9 cellular contexts compared by ENCODE assay signal in the genomic region with DNA sequence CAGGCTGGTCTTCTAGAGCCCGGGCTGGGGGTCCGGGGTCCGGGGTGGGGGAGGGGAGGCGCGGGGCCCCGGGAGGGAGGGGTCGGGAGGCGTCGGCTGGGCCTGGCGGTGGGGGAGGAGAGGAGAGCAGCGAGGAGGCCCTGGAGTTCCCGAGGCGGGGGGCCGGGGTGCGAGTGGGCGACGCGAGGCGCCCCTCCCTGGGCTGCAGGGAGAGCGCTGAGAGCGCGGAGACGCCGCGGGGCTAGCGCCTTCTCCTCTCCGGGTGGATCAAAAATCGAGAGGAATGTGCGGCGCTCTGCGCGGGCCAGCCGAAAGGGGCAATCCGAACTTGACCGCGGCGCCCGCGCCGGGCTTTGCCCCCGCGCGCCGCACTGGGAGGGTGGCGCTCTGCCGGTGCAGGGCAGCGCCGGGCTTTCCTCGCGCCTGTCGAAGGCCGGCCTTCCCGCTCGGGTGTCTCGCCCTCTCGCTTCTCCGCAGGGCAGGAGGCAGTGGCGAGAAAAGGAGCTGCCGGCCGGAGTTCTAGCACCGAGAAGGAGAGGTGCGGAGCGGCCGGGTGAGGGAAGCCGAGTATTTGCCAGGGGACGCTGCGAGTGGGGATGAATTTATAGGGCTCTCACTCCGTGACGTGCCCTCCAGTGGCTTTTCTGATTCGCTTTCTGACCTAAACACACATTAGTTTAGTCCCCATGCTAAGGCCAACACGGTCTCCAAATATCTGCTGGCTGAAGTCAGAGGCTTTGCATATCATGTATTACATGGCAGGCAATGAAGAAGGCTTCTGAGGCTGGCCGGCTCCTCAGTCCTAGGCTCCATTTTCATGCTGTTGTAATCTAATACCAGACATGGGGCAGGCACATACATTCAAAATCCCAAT. TPM values are rescaled to one million over a fixed set of nuclear protein-coding genes. Genes with fewer than 3 reads are reported as not detected.
A peak's percentile ranks its signal among the peaks of the same experiment; 100 is the strongest.
DNase-seq lines count a peak whose midpoint lies in the region; ATAC-seq and TF ChIP-seq lines count a peak whose summit lies in the region.
"Had no signal": no experiment of that assay in that cellular context is flagged by ENCODE, and none has a peak within 500 bp of the region (broad histone marks: within the 10 kb centered on the region; RNA-seq: fewer than 3 reads in every experiment).

A gene with protein sequence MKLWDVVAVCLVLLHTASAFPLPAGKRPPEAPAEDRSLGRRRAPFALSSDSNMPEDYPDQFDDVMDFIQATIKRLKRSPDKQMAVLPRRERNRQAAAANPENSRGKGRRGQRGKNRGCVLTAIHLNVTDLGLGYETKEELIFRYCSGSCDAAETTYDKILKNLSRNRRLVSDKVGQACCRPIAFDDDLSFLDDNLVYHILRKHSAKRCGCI (minus strand): TSS at position 6 of the 874 bp plus-strand sequence. CDS start 5,245 bp downstream, outside the sequence.

- peaks cover 78% of the 10 kb centered on the region for H3K27me3 Mint-ChIP-seq in WTC11 (ENCODE audit: low read depth)

- peaks cover 3% of the 10 kb centered on the region for H3K27me3 ChIP-seq in AG04450 (ENCODE audit: control insufficient read depth, insufficient read depth, low read length)

- in situ Hi-C loops in GM13976 (cut with MboI; ENCODE audit: low sequenced_read_pairs, unreplicated experiment), result loop anchor here (10.0 kb wide), 1 partner anchor 355 kb away; no protein-coding TSS in a partner anchor

- H3K4me3 Mint-ChIP-seq in WTC11, result peak within 1 kb of the TSS; percentile 82

- POLR2A ChIA-PET in AG04450 (lab: Yijun Ruan, JAX), result interaction anchor here (0.7 kb wide), 1 partner anchor 27 kb away, joined by 3 read pairs; no protein-coding TSS in a partner anchor
- POLR2A ChIA-PET in WTC11 (lab: Charles Lee), result no interaction called here

- H3K9me3 Mint-ChIP-seq in WTC11, result no peaks in the 10 kb centered on the region

- no peak within 1 kb of the TSS for H3K27ac Mint-ChIP-seq in WTC11

- TF ChIP-seq CTCF in AG04450 (IDR thresholded peaks at IDR 0.05; ENCODE audit: low read depth, low read length) (peak; percentile 38), GM13976 (IDR thresholded peaks at IDR 0.05; ENCODE audit: borderline replicate concordance, control extremely low read depth, extremely low read depth, insufficient read depth, missing control alignments) (no peak), WTC11 (IDR thresholded peaks at IDR 0.05) (no peak)

- peaks cover 68% of the 10 kb centered on the region for H3K4me1 Mint-ChIP-seq in WTC11

- H3K36me3 Mint-ChIP-seq in WTC11, result no peaks in the 10 kb centered on the region

- H3K4me3 ChIP-seq in AG04450 (ENCODE audit: low read depth, low read length), result peak within 1 kb of the TSS; percentile 74

- ATAC-seq in WTC11 (peak; percentile 21), left cardiac atrium (peak; percentile 48 to 65), GM18858 (IDR thresholded peaks at IDR 0.05; ENCODE audit: unreplicated experiment) (no peak), HG03442 (IDR thresholded peaks at IDR 0.05; ENCODE audit: unreplicated experiment) (no peak), HG02840 (IDR thresholded peaks at IDR 0.05; ENCODE audit: low FRiP score, unreplicated experiment) (no peak)

- H3K9me3 ChIP-seq in AG04450 (ENCODE audit: control insufficient read depth, insufficient read depth, low read length), result no peaks in the 10 kb centered on the region; the same call in 1 of the 2 replicates

- intact Hi-C loops in left cardiac atrium (cut with DNase I), result no loop called here

- H3K27ac ChIP-seq in AG04450 (ENCODE audit: low read depth, low read length), result peak within 1 kb of the TSS; percentile 54
- H3K27ac ChIP-seq: HL-60 had no signal

- peak; percentile 67 for DNase-seq in AG04450 (ENCODE audit: low read depth, low spot score)
- DNase-seq in GM13976 (ENCODE audit: low spot score), result peak; percentile 34
- DNase-seq in WTC11 (ENCODE audit: low spot score), result peak; percentile 65
- DNase-seq in left cardiac atrium, result peak; percentile 58
- DNase-seq in putamen (ENCODE audit: low spot score), result peak; percentile 45

- CTCF ChIA-PET in AG04450 (lab: Charles Lee), result interaction anchor here (0.6 to 3.8 kb wide), 5 partner anchors 137 to 353 kb away, joined by 4 to 31 read pairs (median 9); no protein-coding TSS in a partner anchor
- CTCF ChIA-PET in WTC11 (lab: Charles Lee), result interaction anchor here (0.8 to 2.1 kb wide), 3 partner anchors 15 to 353 kb away, joined by 3 to 6 read pairs (median 5); no protein-coding TSS in a partner anchor

TF ChIP-seq in WTC11, 78 proteins besides CTCF, POLR2A, EP300 and RAD21 (continues in another document):
- TF ChIP-seq, protein P1, sequence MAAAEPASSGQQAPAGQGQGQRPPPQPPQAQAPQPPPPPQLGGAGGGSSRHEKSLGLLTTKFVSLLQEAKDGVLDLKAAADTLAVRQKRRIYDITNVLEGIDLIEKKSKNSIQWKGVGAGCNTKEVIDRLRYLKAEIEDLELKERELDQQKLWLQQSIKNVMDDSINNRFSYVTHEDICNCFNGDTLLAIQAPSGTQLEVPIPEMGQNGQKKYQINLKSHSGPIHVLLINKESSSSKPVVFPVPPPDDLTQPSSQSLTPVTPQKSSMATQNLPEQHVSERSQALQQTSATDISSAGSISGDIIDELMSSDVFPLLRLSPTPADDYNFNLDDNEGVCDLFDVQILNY (CRISPR knock-in tag; IDR thresholded peaks at IDR 0.05), result no peak
- TF ChIP-seq TEAD1 (CRISPR knock-in tag; IDR thresholded peaks at IDR 0.05), result peak; percentile 86
- TF ChIP-seq ZNF138 (CRISPR knock-in tag; conservative IDR thresholded peaks at IDR 0.05), result no peak
- TF ChIP-seq KAT7 (CRISPR knock-in tag; IDR thresholded peaks at IDR 0.05; ENCODE audit: borderline replicate concordance), result no peak
- TF ChIP-seq GTF2I (CRISPR knock-in tag; conservative IDR thresholded peaks at IDR 0.05), result no peak
- TF ChIP-seq, protein P2, sequence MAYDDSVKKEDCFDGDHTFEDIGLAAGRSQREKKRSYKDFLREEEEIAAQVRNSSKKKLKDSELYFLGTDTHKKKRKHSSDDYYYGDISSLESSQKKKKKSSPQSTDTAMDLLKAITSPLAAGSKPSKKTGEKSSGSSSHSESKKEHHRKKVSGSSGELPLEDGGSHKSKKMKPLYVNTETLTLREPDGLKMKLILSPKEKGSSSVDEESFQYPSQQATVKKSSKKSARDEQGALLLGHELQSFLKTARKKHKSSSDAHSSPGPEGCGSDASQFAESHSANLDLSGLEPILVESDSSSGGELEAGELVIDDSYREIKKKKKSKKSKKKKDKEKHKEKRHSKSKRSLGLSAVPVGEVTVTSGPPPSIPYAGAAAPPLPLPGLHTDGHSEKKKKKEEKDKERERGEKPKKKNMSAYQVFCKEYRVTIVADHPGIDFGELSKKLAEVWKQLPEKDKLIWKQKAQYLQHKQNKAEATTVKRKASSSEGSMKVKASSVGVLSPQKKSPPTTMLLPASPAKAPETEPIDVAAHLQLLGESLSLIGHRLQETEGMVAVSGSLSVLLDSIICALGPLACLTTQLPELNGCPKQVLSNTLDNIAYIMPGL (CRISPR knock-in tag; IDR thresholded peaks at IDR 0.05), result no peak; the same call in 1 of the 2 replicates
- TF ChIP-seq, protein P3, sequence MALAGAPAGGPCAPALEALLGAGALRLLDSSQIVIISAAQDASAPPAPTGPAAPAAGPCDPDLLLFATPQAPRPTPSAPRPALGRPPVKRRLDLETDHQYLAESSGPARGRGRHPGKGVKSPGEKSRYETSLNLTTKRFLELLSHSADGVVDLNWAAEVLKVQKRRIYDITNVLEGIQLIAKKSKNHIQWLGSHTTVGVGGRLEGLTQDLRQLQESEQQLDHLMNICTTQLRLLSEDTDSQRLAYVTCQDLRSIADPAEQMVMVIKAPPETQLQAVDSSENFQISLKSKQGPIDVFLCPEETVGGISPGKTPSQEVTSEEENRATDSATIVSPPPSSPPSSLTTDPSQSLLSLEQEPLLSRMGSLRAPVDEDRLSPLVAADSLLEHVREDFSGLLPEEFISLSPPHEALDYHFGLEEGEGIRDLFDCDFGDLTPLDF (CRISPR knock-in tag; IDR thresholded peaks at IDR 0.05), result 0 out of 2 replicates have a peak, but pooled peaks have one; percentile 53
- TF ChIP-seq JUN (CRISPR knock-in tag; IDR thresholded peaks at IDR 0.05), result 0 out of 2 replicates have a peak, but pooled peaks have one; percentile 37
- 0 out of 2 replicates have a peak, but pooled peaks have one; percentile 59 for TF ChIP-seq ZNF232 (CRISPR knock-in tag; IDR thresholded peaks at IDR 0.05)
- no peak for TF ChIP-seq MYBL2 (CRISPR knock-in tag; IDR thresholded peaks at IDR 0.05)
- peak; percentile 64; the same call in 1 of the 2 replicates for TF ChIP-seq CREM (CRISPR knock-in tag; IDR thresholded peaks at IDR 0.05)
- TF ChIP-seq, protein P4, sequence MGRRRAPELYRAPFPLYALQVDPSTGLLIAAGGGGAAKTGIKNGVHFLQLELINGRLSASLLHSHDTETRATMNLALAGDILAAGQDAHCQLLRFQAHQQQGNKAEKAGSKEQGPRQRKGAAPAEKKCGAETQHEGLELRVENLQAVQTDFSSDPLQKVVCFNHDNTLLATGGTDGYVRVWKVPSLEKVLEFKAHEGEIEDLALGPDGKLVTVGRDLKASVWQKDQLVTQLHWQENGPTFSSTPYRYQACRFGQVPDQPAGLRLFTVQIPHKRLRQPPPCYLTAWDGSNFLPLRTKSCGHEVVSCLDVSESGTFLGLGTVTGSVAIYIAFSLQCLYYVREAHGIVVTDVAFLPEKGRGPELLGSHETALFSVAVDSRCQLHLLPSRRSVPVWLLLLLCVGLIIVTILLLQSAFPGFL (CRISPR knock-in tag; IDR thresholded peaks at IDR 0.05; ENCODE audit: borderline replicate concordance), result 0 out of 2 replicates have a peak, but pooled peaks have one; percentile 58
- TF ChIP-seq NR2C2 (CRISPR knock-in tag; IDR thresholded peaks at IDR 0.05), result no peak
- peak; percentile 83 for TF ChIP-seq ETV6 (CRISPR knock-in tag; IDR thresholded peaks at IDR 0.05)
- TF ChIP-seq OVOL2 (CRISPR knock-in tag; IDR thresholded peaks at IDR 0.05; ENCODE audit: borderline replicate concordance), result no peak
- TF ChIP-seq, protein P5, sequence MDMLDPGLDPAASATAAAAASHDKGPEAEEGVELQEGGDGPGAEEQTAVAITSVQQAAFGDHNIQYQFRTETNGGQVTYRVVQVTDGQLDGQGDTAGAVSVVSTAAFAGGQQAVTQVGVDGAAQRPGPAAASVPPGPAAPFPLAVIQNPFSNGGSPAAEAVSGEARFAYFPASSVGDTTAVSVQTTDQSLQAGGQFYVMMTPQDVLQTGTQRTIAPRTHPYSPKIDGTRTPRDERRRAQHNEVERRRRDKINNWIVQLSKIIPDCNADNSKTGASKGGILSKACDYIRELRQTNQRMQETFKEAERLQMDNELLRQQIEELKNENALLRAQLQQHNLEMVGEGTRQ (CRISPR knock-in tag; IDR thresholded peaks at IDR 0.05), result no peak
- no peak for TF ChIP-seq TCF7 (CRISPR knock-in tag; IDR thresholded peaks at IDR 0.05; ENCODE audit: low read depth)

RNA-seq across cellular contexts. Expression of the gene that starts here (rescaled TPM):
- polyA plus RNA-seq in AG04450 (2011; rRNA removed), result 2.2 and 2.8 TPM in 2 replicates
- 2.8 and 2.9 TPM in 2 replicates for polyA minus RNA-seq in AG04450 (2011; rRNA and poly(A)+ RNA removed)
- total RNA-seq in WTC11 (2021), result 0.96 to 4.7 TPM (median 1.1 TPM) in 3 replicates
- total RNA-seq in left cardiac atrium, result under 1 TPM; 0.18 to 0.26 TPM

Comparison
In these comparisons a context has a peak if more than half of its experiments do, and no peak if none do; other contexts are left out.
1. Peak in DNase-seq and ATAC-seq in left cardiac atrium; RNA of the gene not detected or under 1 TPM.